ENCODE assay signal across 12 cellular contexts in genomic region chr7:51129527-51130472, GRCh38.
"Had no signal": no experiment of that assay in that cellular context is flagged by ENCODE, and none has a peak within 500 bp of the region (broad histone marks: within the 10 kb centered on the region; RNA-seq: fewer than 3 reads in every experiment).

No MANE protein-coding gene starts in this region.

- H3K27ac ChIP-seq: cardiac muscle cell, psoas muscle, stomach, thyroid gland had no signal

- H3K27me3 ChIP-seq: stomach, thyroid gland had no signal

- H3K4me3 ChIP-seq: cardiac muscle cell, psoas muscle, stomach, thyroid gland had no signal

- H3K9me3 ChIP-seq: stomach, thyroid gland had no signal

- H3K4me1 ChIP-seq: psoas muscle, stomach, thyroid gland had no signal

- DNase-seq: activated CD4-positive, alpha-beta memory T cell treated with anti-CD3 and anti-CD28 coated beads for 36 hours; activated naive CD4-positive, alpha-beta T cell treated with anti-CD3 and anti-CD28 coated beads for 36 hours; foreskin melanocyte; natural killer cell; occipital lobe; psoas muscle; stimulated activated CD4-positive, alpha-beta T cell treated with anti-CD3 and anti-CD28 coated beads, Interleukin-12 subunit alpha, Interleukin-12 subunit beta, amount 100 ng/mL, for 4 hours; stimulated activated CD4-positive, alpha-beta T cell treated with anti-CD3 and anti-CD28 coated beads, Interleukin-2, amount 100 ng/mL, for 48 hours; stomach; T1000; thyroid gland had no signal

- H3K36me3 ChIP-seq: cardiac muscle cell, thyroid gland had no signal
